10 cellular contexts compared by ENCODE assay signal in the genomic region with DNA sequence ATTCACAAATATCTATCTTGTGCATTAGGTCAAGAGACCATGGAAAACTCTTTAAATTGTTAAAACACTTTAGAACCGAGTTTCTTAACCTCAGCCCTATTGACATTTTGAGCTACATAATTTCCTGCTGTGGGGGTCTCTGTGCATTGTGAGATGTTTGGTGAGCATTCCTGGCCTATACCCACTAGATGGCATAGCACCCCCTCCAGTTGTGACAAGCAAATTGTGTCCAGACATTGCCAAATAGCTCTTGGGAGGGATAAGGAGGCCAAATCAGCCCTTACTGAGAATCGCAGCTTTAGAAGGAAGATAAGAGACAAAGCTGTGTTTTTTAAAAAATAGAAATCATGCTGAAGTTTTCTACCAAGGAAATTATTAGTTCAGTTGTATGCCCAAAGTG.
A peak's percentile ranks its signal among the peaks of the same experiment; 100 is the strongest.
DNase-seq lines count a peak whose midpoint lies in the region; ATAC-seq, FAIRE-seq and TF ChIP-seq lines count a peak whose summit lies in the region.
"Had no signal": no experiment of that assay in that cellular context is flagged by ENCODE, and none has a peak within 500 bp of the region (broad histone marks: within the 10 kb centered on the region; RNA-seq: fewer than 3 reads in every experiment).

No MANE protein-coding gene starts in this region.

- intact Hi-C loops in lower leg skin (cut with DNase I; ENCODE audit: low total_unique reads): no loop called here

- H2BK15ac ChIP-seq in mesendoderm (replicated peaks; ENCODE audit: low read depth): no peak overlapping the region

- no peak overlapping the region for H3K4me3 Mint-ChIP-seq in astrocyte (ENCODE audit: unreplicated experiment)
- H3K4me3 Mint-ChIP-seq: activated naive CD4-positive, alpha-beta T cell treated with anti-CD3 and anti-CD28 coated beads for 36 hours had no signal

- DNase-seq in AG09319 (ENCODE audit: extremely low read depth, low read depth) (no peak), astrocyte (ENCODE audit: low read depth) (no peak), mesendoderm (peak; percentile 78), lower leg skin (ENCODE audit: low spot score in 2 of 2) (no peak), NCI-H2029 treated with DMSO at 0.1 percent for 48 hours (lab: John Stamatoyannopoulos, UW) (no peak)
- DNase-seq in Jurkat, Clone E6-1 (ENCODE audit: low read depth, low spot score): peak; percentile 2
- DNase-seq: activated naive CD4-positive, alpha-beta T cell treated with anti-CD3 and anti-CD28 coated beads for 36 hours had no signal

- no peaks in the 10 kb centered on the region for H3K9me3 ChIP-seq in astrocyte (ENCODE audit: insufficient read depth, low read depth, low read length)

- no peak overlapping the region for H2BK120ac ChIP-seq in mesendoderm (ENCODE audit: low read depth, low read length)

- peaks cover 3% of the 10 kb centered on the region for H3K9me3 Mint-ChIP-seq in astrocyte (ENCODE audit: unreplicated experiment)

- no peaks in the 10 kb centered on the region for H3K27me3 Mint-ChIP-seq in astrocyte (ENCODE audit: low read depth, unreplicated experiment)

- TF ChIP-seq POLR2A in lower leg skin (IDR thresholded peaks at IDR 0.05): no peak

- no peaks in the 10 kb centered on the region for H3K79me1 ChIP-seq in mesendoderm (ENCODE audit: low read length)

- H2BK5ac ChIP-seq in mesendoderm (ENCODE audit: low read length): no peak overlapping the region

- H3K4me2 ChIP-seq in astrocyte (ENCODE audit: low read length) (no peak overlapping the region), mesendoderm (ENCODE audit: low read length) (no peak overlapping the region)

- no peak overlapping the region for H4K8ac ChIP-seq in mesendoderm (ENCODE audit: low read depth, low read length)

- H3K4me1 ChIP-seq in astrocyte (ENCODE audit: insufficient read depth, low read length): no peaks in the 10 kb centered on the region
- no peaks in the 10 kb centered on the region for H3K4me1 ChIP-seq in mesendoderm (ENCODE audit: control insufficient read depth, low read depth, low read length)

- H3K4ac ChIP-seq in mesendoderm (ENCODE audit: low read depth, low read length): no peak overlapping the region

- H3K9ac ChIP-seq in astrocyte (ENCODE audit: low read length) (no peak overlapping the region), mesendoderm (ENCODE audit: low read length) (no peak overlapping the region)

- H4K20me1 ChIP-seq in astrocyte (ENCODE audit: insufficient read depth, low read length): no peaks in the 10 kb centered on the region

- no peak overlapping the region for H3K56ac ChIP-seq in mesendoderm (ENCODE audit: low read length)

- no peak overlapping the region for H3K23ac ChIP-seq in mesendoderm (ENCODE audit: low read length)

- no CpG with 5 or more reads among the region's 2 CpGs for WGBS in mesendoderm (ENCODE audit: extremely low coverage, insufficient coverage, low lambda C conversion rate)
- WGBS in lower leg skin, 2 donors: 59 to 74% methylated on average over 2 of the region's 2 CpGs

- TF ChIP-seq CTCF in AG09319 (IDR thresholded peaks at IDR 0.05; ENCODE audit: low read depth, low read length) (peak; percentile 32), astrocyte (IDR thresholded peaks at IDR 0.05; ENCODE audit: insufficient read depth, low read depth, low read length) (peak; percentile 26), lower leg skin (IDR thresholded peaks at IDR 0.05) (no peak)

- no peak overlapping the region for H2AK5ac ChIP-seq in mesendoderm (ENCODE audit: low read length)

- H3K27ac ChIP-seq in astrocyte (ENCODE audit: low read depth, low read length) (no peak overlapping the region), mesendoderm (ENCODE audit: low read depth, low read length) (no peak overlapping the region)
- H3K27ac ChIP-seq: epithelial cell of prostate had no signal

- ATAC-seq in GM21529 (IDR thresholded peaks at IDR 0.05; ENCODE audit: unreplicated experiment) (no peak), GM19397 (IDR thresholded peaks at IDR 0.05; ENCODE audit: unreplicated experiment) (no peak)

- no peaks in the 10 kb centered on the region for H3K79me2 ChIP-seq in astrocyte (ENCODE audit: insufficient read depth, low read length)
- H3K79me2 ChIP-seq in mesendoderm (ENCODE audit: control insufficient read depth, insufficient read depth, low read length): no peaks in the 10 kb centered on the region

- H3K4me3 ChIP-seq in Jurkat, Clone E6-1 (ENCODE audit: low read length): no peak overlapping the region
- H3K4me3 ChIP-seq in astrocyte (ENCODE audit: insufficient read depth, low read depth, low read length) (no peak overlapping the region), mesendoderm (ENCODE audit: low read length) (no peak overlapping the region), lower leg skin (ENCODE audit: low read depth, poor library complexity, severe bottlenecking) (no peak overlapping the region)

- H2AFZ ChIP-seq in astrocyte (ENCODE audit: low read depth, low read length): no peak overlapping the region

- FAIRE-seq in astrocyte (lab: Jason Lieb, UNC): peak; percentile 60

- no peak overlapping the region for H3K18ac ChIP-seq in mesendoderm (ENCODE audit: low read length)

- no peaks in the 10 kb centered on the region for H3K27me3 ChIP-seq in astrocyte (ENCODE audit: insufficient read depth, low read length)
- H3K27me3 ChIP-seq in mesendoderm (ENCODE audit: insufficient read depth, low read length, poor library complexity): no peaks in the 10 kb centered on the region

- no peaks in the 10 kb centered on the region for H3K4me1 Mint-ChIP-seq in astrocyte (ENCODE audit: low read depth, unreplicated experiment)

- H3K36me3 ChIP-seq in astrocyte (ENCODE audit: insufficient read depth, low read length) (no peaks in the 10 kb centered on the region), mesendoderm (ENCODE audit: control insufficient read depth, insufficient read depth, low read length) (no peaks in the 10 kb centered on the region)

- no peaks in the 10 kb centered on the region for H3K36me3 Mint-ChIP-seq in astrocyte (ENCODE audit: low read depth, unreplicated experiment)

- no peak overlapping the region for H4K5ac ChIP-seq in mesendoderm (ENCODE audit: low read length)

- no peak overlapping the region for H3K27ac Mint-ChIP-seq in astrocyte (ENCODE audit: unreplicated experiment)
- H3K27ac Mint-ChIP-seq: activated naive CD4-positive, alpha-beta T cell treated with anti-CD3 and anti-CD28 coated beads for 36 hours had no signal

Comparison
In these comparisons a context has a peak if more than half of its experiments do, and no peak if none do; other contexts are left out.
1. DNase-seq: peak in Jurkat, Clone E6-1 (single experiment) and mesendoderm (single experiment); none in AG09319 (single experiment), astrocyte (single experiment), lower leg skin (0 of 2) and NCI-H2029 treated with DMSO at 0.1 percent for 48 hours (single experiment).
2. CTCF ChIP-seq: peak in AG09319 (single experiment) and astrocyte (single experiment); none in lower leg skin (0 of 3).